In the genomic region with DNA sequence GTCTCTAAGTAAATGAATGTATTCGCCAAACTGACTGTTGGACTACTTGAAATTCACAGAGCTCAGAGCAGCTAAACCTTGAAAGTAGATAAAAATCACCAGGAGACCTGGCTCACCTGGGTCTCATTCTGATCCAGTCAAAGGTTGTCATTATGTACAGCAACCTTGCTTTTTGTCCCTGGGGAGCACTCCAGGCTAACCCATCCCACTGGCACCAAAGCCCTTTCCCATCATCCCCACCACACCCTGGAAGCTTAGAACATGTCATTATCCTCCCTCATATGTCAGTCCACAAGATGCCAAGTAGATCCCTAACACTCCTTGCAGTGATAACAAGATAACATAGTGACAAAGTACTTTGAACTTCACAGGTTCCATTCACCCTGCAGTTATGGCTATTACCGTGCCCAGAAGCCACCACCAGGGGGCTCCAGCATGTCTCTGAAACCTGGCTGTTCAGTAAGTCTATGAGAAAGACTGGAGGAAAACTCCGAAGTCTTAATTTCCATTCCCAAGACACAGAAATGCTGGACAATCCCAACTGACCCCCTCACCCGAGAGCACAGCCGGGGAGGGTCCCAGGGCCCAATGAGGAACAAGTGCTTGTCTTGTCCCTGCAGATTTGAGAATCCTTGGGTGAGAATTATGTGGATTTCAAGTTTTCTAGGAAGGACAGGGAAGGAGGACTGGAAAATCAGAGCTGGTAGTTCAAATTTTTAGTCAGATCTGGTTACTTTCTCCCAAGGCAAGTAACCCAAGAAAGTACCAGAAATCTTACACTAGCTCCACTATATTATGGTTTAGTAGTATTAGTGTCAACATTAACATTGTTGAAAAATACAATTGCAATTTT, we compare ENCODE assay signal across 8 cellular contexts. TPM values are rescaled to one million over a fixed set of nuclear protein-coding genes. Genes with fewer than 3 reads are reported as not detected.
A peak's percentile ranks its signal among the peaks of the same experiment; 100 is the strongest.
DNase-seq lines count a peak whose midpoint lies in the region; ATAC-seq and TF ChIP-seq lines count a peak whose summit lies in the region.

No MANE protein-coding gene starts in this region.

- H3K4me1 Mint-ChIP-seq in activated naive CD8-positive, alpha-beta T cell treated with anti-CD3 and anti-CD28 coated beads, Interleukin-2, amount 50 U/mL, for 24 hours = no peaks in the 10 kb centered on the region

- H3K27me3 ChIP-seq in left ventricle myocardium inferior (ENCODE audit: low read depth) (no peaks in the 10 kb centered on the region), gastrocnemius medialis (no peaks in the 10 kb centered on the region)

- peaks cover 21% of the 10 kb centered on the region for H3K27me3 Mint-ChIP-seq in activated naive CD8-positive, alpha-beta T cell treated with anti-CD3 and anti-CD28 coated beads, Interleukin-2, amount 50 U/mL, for 24 hours

- no peak overlapping the region for H3K4me3 ChIP-seq in left ventricle myocardium inferior
- H3K4me3 ChIP-seq in gastrocnemius medialis = no peak overlapping the region

- no peak for TF ChIP-seq POLR2A in gastrocnemius medialis (IDR thresholded peaks at IDR 0.05)

- no peaks in the 10 kb centered on the region for H3K36me3 ChIP-seq in left ventricle myocardium inferior
- H3K36me3 ChIP-seq in gastrocnemius medialis = no peaks in the 10 kb centered on the region

- no peak overlapping the region for H3K27ac Mint-ChIP-seq in activated naive CD8-positive, alpha-beta T cell treated with anti-CD3 and anti-CD28 coated beads, Interleukin-2, amount 50 U/mL, for 24 hours

- TF ChIP-seq CTCF in left ventricle myocardium inferior (IDR thresholded peaks at IDR 0.05; ENCODE audit: borderline replicate concordance) (peak; percentile 95), gastrocnemius medialis (IDR thresholded peaks at IDR 0.05 in 4 of 5, conservative IDR thresholded peaks at IDR 0.05 in 1 of 5) (peak; percentile 68 to 91 (median 89))

- intact Hi-C loops in left ventricle myocardium inferior (cut with micrococcal nuclease) = no loop called here
- intact Hi-C loops in gastrocnemius medialis (cut with DNase I; ENCODE audit: low total_unique reads) = loop anchor here (1.0 to 2.0 kb wide), 5 partner anchors 50 to 484 kb away; no protein-coding TSS in a partner anchor

- DNase-seq in NOMO-1 treated with DMSO at 0.1 percent for 48 hours (lab: John Stamatoyannopoulos, UW; ENCODE audit: unreplicated experiment) (peak; percentile 39), NOMO-1 treated with dmso at 0.1 percent for 144 hours (lab: John Stamatoyannopoulos, UW; ENCODE audit: unreplicated experiment) (no peak), HuH-7 (ENCODE audit: low spot score) (peak; percentile 49), T follicular helper cell (ENCODE audit: low read depth) (peak; percentile 73), left ventricle myocardium inferior (peak; percentile 85), gastrocnemius medialis (peak; percentile 11 to 77)
- peak; percentile 69 for DNase-seq in activated naive CD8-positive, alpha-beta T cell treated with anti-CD3 and anti-CD28 coated beads, Interleukin-2, amount 50 U/mL, for 24 hours

- H3K4me3 Mint-ChIP-seq in activated naive CD8-positive, alpha-beta T cell treated with anti-CD3 and anti-CD28 coated beads, Interleukin-2, amount 50 U/mL, for 24 hours = no peak overlapping the region

- peaks cover 6% of the 10 kb centered on the region for H3K4me1 ChIP-seq in left ventricle myocardium inferior
- H3K4me1 ChIP-seq in gastrocnemius medialis = no peaks in the 10 kb centered on the region

- H3K36me3 Mint-ChIP-seq in activated naive CD8-positive, alpha-beta T cell treated with anti-CD3 and anti-CD28 coated beads, Interleukin-2, amount 50 U/mL, for 24 hours (ENCODE audit: low read depth) = no peaks in the 10 kb centered on the region

- H3K9me3 Mint-ChIP-seq in activated naive CD8-positive, alpha-beta T cell treated with anti-CD3 and anti-CD28 coated beads, Interleukin-2, amount 50 U/mL, for 24 hours = no peaks in the 10 kb centered on the region

- no peak for ATAC-seq in activated naive CD8-positive, alpha-beta T cell treated with anti-CD3 and anti-CD28 coated beads, Interleukin-2, amount 50 U/mL, for 24 hours
- ATAC-seq in gastrocnemius medialis (peak; percentile 77 to 95), GM21528 (IDR thresholded peaks at IDR 0.05; ENCODE audit: low FRiP score, unreplicated experiment) (no peak)

- H3K27ac ChIP-seq in left ventricle myocardium inferior (replicated peaks) = no peak overlapping the region
- H3K27ac ChIP-seq in gastrocnemius medialis = no peak overlapping the region

- no peaks in the 10 kb centered on the region for H3K9me3 ChIP-seq in left ventricle myocardium inferior (replicated peaks)
- H3K9me3 ChIP-seq in gastrocnemius medialis = no peaks in the 10 kb centered on the region

- in situ Hi-C loops in gastrocnemius medialis (cut with MboI; ENCODE audit: low sequenced_read_pairs in 4 of 4) = loop anchor here (5.0 to 25.0 kb wide), 6 partner anchors 246 to 1012 kb away; no protein-coding TSS in a partner anchor

RNA-seq across cellular contexts. Expression of gene USP47, which starts 43.0 kb away (rescaled TPM):
- total RNA-seq in left ventricle myocardium inferior (53.7 TPM), gastrocnemius medialis (100 to 1,000 TPM in 2 of 4 donors, 10 to 100 TPM in 2; 84.4 to 222 (median 97.6) TPM)

Comparison
In these comparisons a context has a peak if more than half of its experiments do, and no peak if none do; other contexts are left out.
1. ATAC-seq: peak in gastrocnemius medialis (2 of 2); none in activated naive CD8-positive, alpha-beta T cell treated with anti-CD3 and anti-CD28 coated beads, Interleukin-2, amount 50 U/mL, for 24 hours (single experiment) and GM21528 (single experiment).